29 cellular contexts compared by ENCODE assay signal in the genomic region with DNA sequence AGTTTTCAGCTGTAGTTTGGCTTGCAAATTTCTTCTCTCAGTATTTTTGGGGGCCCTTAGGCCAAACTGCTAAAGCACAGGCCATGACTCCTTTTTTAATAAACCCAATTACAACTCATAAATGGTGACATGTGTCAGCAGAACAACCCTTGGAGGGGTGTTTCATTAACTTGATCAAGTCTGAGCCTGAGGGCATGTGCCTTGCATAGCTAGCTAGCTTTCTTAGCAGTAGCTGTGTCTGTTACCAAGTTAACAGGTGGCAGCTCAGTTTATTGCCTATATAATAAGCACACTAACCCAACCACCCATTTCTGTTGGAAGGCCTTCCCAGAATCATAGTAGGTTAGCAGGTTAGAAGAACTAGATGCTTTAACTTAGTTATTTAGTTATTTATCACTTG.
"Had no signal": no experiment of that assay in that cellular context is flagged by ENCODE, and none has a peak within 500 bp of the region (broad histone marks: within the 10 kb centered on the region; RNA-seq: fewer than 3 reads in every experiment).

No MANE protein-coding gene starts in this region.

- H3K4me3 Mint-ChIP-seq: effector memory CD8-positive, alpha-beta T cell; immature natural killer cell; naive B cell; natural killer cell treated with Interleukin-12 subunit alpha and Interleukin-12 subunit beta and Interleukin-15 and Interleukin-18, amount 100 ng/mL, for 72 hours; neural crest cell; stimulated activated memory B cell treated with anti-CD40 and anti-IgM and Interleukin-4, amounts not matched to agents 10 μg/mL and 1 μg/mL and 100 μg/mL, for 72 hours; type B pancreatic cell had no signal

- H3K4me1 ChIP-seq: lower lobe of right lung, right atrium auricular region, sigmoid colon, spleen, testis, tibial artery had no signal

- H3K27me3 ChIP-seq: esophagus squamous epithelium, neutrophil, right atrium auricular region, sigmoid colon, spleen, testis, tibial artery had no signal

- H3K79me2 ChIP-seq: parathyroid adenoma had no signal

- H3K27ac ChIP-seq: esophagus squamous epithelium, lower lobe of right lung, neutrophil, parathyroid adenoma, right atrium auricular region, sigmoid colon, skin epidermis, spleen, testis, tibial artery had no signal

- DNase-seq: cortex of kidney; effector memory CD8-positive, alpha-beta T cell; erythroblast; esophagus squamous epithelium; foreskin melanocyte; hypothalamus; immature natural killer cell; islet precursor cell; kidney glomerular epithelial cell; left colon; left ventricle myocardium superior; lower lobe of right lung; naive B cell; sigmoid colon; spleen; stimulated activated CD4-positive, alpha-beta T cell treated with anti-CD3 and anti-CD28 coated beads, Interleukin-4, amount 100 ng/mL, for 4 hours; stimulated activated naive CD8-positive, alpha-beta T cell treated with anti-CD3 and anti-CD28 coated beads, Interleukin-15, Interleukin-2, amounts not matched to agents 100 U/mL and 50 U/mL, for 24 hours; substantia nigra; testis; tibial artery had no signal

- H3K27me3 Mint-ChIP-seq: effector memory CD8-positive, alpha-beta T cell; natural killer cell treated with Interleukin-12 subunit alpha and Interleukin-12 subunit beta and Interleukin-15 and Interleukin-18, amount 100 ng/mL, for 72 hours; progenitor cell of endocrine pancreas; stimulated activated memory B cell treated with anti-CD40 and anti-IgM and Interleukin-4, amounts not matched to agents 10 μg/mL and 1 μg/mL and 100 μg/mL, for 72 hours had no signal

- H3K9ac ChIP-seq: parathyroid adenoma had no signal

- H3K27ac Mint-ChIP-seq: effector memory CD8-positive, alpha-beta T cell; immature natural killer cell; naive B cell; natural killer cell treated with Interleukin-12 subunit alpha and Interleukin-12 subunit beta and Interleukin-15 and Interleukin-18, amount 100 ng/mL, for 72 hours; progenitor cell of endocrine pancreas; stimulated activated memory B cell treated with anti-CD40 and anti-IgM and Interleukin-4, amounts not matched to agents 10 μg/mL and 1 μg/mL and 100 μg/mL, for 72 hours; type B pancreatic cell had no signal

- H3K9me3 Mint-ChIP-seq: neural crest cell; stimulated activated memory B cell treated with anti-CD40 and anti-IgM and Interleukin-4, amounts not matched to agents 10 μg/mL and 1 μg/mL and 100 μg/mL, for 72 hours had no signal

- H2AFZ ChIP-seq: parathyroid adenoma had no signal

- ATAC-seq: effector memory CD8-positive, alpha-beta T cell; left colon; left ventricle myocardium superior; lower lobe of right lung; natural killer cell treated with Interleukin-12 subunit alpha and Interleukin-12 subunit beta and Interleukin-15 and Interleukin-18, amount 100 ng/mL, for 72 hours; stimulated activated memory B cell treated with anti-CD40 and anti-IgM and Interleukin-4, amounts not matched to agents 10 μg/mL and 1 μg/mL and 100 μg/mL, for 72 hours; stimulated activated naive CD8-positive, alpha-beta T cell treated with anti-CD3 and anti-CD28 coated beads, Interleukin-15, Interleukin-2, amounts not matched to agents 100 U/mL and 50 U/mL, for 24 hours had no signal

- H3K36me3 Mint-ChIP-seq: immature natural killer cell; naive B cell; stimulated activated memory B cell treated with anti-CD40 and anti-IgM and Interleukin-4, amounts not matched to agents 10 μg/mL and 1 μg/mL and 100 μg/mL, for 72 hours; type B pancreatic cell had no signal

- H3K9me3 ChIP-seq: esophagus squamous epithelium, lower lobe of right lung, neutrophil, right atrium auricular region, sigmoid colon, spleen, testis, tibial artery had no signal

- H3K36me3 ChIP-seq: esophagus squamous epithelium, lower lobe of right lung, neutrophil, right atrium auricular region, sigmoid colon, spleen, tibial artery had no signal

- H3K4me3 ChIP-seq: esophagus squamous epithelium, lower lobe of right lung, right atrium auricular region, sigmoid colon, skin epidermis, spleen, testis, tibial artery had no signal

- H3K4me1 Mint-ChIP-seq: immature natural killer cell; naive B cell; stimulated activated memory B cell treated with anti-CD40 and anti-IgM and Interleukin-4, amounts not matched to agents 10 μg/mL and 1 μg/mL and 100 μg/mL, for 72 hours had no signal
